In the genomic region with DNA sequence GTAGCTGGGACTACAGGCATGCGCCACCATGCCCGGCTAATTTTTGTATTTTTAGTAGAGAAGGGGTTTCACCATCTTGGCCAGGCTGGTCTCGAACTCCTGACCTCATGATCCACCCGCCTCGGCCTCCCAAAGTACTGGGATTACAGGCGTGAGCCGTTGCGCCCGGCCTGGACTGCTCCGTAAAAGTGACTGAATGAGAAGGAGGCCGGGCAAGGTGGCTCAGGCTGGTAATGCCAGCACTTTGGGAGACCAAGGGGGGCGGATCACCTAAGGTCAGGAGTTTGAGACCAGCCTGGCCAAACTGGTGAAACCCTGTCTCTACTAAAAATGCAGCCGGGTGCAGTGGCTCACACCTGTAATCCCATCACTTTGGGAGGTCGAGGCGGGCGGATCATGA, we compare ENCODE assay signal across 12 cellular contexts. TPM values are rescaled to one million over a fixed set of nuclear protein-coding genes. Genes with fewer than 3 reads are reported as not detected.
"Had no signal": no experiment of that assay in that cellular context is flagged by ENCODE, and none has a peak within 500 bp of the region (broad histone marks: within the 10 kb centered on the region; RNA-seq: fewer than 3 reads in every experiment).

No MANE protein-coding gene starts in this region.

RNA-seq across cellular contexts. Expression of a gene that starts 21.3 kb away (rescaled TPM):
- total RNA-seq: activated B cell treated with CpG ODN at 0.5 μM for 24 hours; activated CD4-positive, alpha-beta memory T cell treated with anti-CD3 and anti-CD28 coated beads for 36 hours; activated CD8-positive, alpha-beta memory T cell treated with anti-CD3 and anti-CD28 coated beads for 36 hours; activated CD8-positive, alpha-beta T cell treated with anti-CD3 and anti-CD28 coated beads for 36 hours; activated naive CD4-positive, alpha-beta T cell treated with anti-CD3 and anti-CD28 coated beads for 36 hours; activated naive CD8-positive, alpha-beta T cell treated with anti-CD3 and anti-CD28 coated beads for 36 hours; activated T-cell treated with anti-CD3 and anti-CD28 coated beads, Interleukin-2, amount 50 U/mL, for 4 hours; activated T-cell treated with anti-CD3 and anti-CD28 coated beads, Interleukin-2, amount 50 U/mL, for 72 hours; activated T-helper 1 cell treated with anti-CD3 and anti-CD28 coated beads, Interleukin-12 subunit alpha, Interleukin-12 subunit beta, Interleukin-2, Interleukin-4 antibody, amounts not matched to agents 30 ng/mL and 10 ng/mL and 1 ng/mL, durations not matched to agents 14 hours and 24 hours and 36 hours; activated T-helper 17 cell treated with anti-CD3 and anti-CD28 coated beads, Interleukin-2, amount 50 U/mL, for 72 hours; aorta; astrocyte had no signal
